Comparison of ENCODE assay signal across 8 cellular contexts in the genomic region with DNA sequence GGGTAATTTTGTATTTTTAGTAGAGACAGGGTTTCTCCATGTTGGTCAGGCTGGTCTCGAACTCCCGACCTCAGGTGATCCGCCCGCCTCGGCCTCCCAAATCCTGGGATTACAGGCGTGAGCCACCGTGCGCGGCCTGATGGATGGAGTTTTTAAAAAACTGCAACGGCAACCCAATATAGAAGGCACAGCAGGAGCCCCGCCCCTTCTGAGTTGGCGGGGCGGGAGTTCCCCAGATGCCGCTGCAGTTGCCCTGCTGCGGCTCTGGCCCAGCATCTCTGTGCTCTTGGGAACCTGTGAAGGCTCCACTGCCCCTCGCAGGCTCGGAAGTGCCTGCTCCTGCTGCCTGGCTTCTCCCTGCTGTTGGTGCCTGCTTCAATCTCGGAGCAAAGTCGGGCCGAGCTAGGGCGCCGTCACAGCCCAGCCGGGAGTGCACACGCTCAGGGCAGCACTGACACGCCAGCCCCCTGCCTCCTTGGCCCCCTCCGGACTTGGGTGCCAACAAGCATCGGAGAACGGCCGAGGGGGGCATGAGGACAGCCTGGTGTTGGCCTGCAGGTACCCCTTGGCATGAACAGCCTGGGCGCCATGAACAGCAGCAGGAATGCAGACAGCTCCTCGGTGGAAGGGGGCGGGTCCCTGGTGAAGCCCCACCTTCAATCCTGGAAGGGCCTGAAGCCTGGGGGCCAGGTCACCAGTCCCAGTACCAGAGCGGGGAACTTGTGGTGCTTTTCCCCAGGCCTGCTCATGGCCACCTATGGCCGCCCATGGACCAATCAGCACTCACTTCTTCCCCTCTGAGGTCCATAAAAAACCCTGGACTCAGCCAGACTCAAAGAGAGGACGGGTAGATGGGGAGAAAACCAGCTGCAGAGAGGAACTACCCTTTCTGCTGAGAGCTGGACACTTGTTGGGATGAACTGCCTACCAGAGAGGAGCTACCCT. TPM values are rescaled to one million over a fixed set of nuclear protein-coding genes. Genes with fewer than 3 reads are reported as not detected.
DNase-seq lines count a peak whose midpoint lies in the region; ATAC-seq and TF ChIP-seq lines count a peak whose summit lies in the region.

No MANE protein-coding gene starts in this region.

- ATAC-seq in HG02840 (IDR thresholded peaks at IDR 0.05; ENCODE audit: low FRiP score, unreplicated experiment) = no peak
- ATAC-seq in GM18519 (IDR thresholded peaks at IDR 0.05; ENCODE audit: low FRiP score, unreplicated experiment) = no peak

- H3K27me3 ChIP-seq in tibial nerve = no peaks in the 10 kb centered on the region

- peak overlapping the region in 3 of 4 donors; percentile 25 to 63 (median 28) for H3K27ac ChIP-seq in tibial nerve

- peaks cover 12% of the 10 kb centered on the region for H3K27me3 Mint-ChIP-seq in nephron progenitor cell (ENCODE audit: low read depth, poor library complexity)

- DNase-seq in EL (peak; percentile 71), MV-4-11 (lab: John Stamatoyannopoulos, UW) (peak; percentile 33), activated T-cell treated with anti-CD3 and anti-CD28 coated beads for 24 hours (ENCODE audit: low read depth) (peak; percentile 44), fibroblast of mammary gland (ENCODE audit: low read depth) (peak; percentile 61), nephron progenitor cell (peak; percentile 91), tibial nerve (ENCODE audit: low spot score in 2 of 2) (no peak)

- no peaks in the 10 kb centered on the region for H3K9me3 Mint-ChIP-seq in nephron progenitor cell

- H3K4me3 Mint-ChIP-seq in nephron progenitor cell = peak overlapping the region; percentile 88

- H3K4me1 ChIP-seq in tibial nerve = peaks cover 0 to 34% (median 16%) of the 10 kb centered on the region in 4 donors

- H3K4me3 ChIP-seq in fibroblast of mammary gland (ENCODE audit: control insufficient read depth, low read depth, low read length) (peak overlapping the region; percentile 39), tibial nerve (peak overlapping the region; percentile 24 to 52 (median 42))

- no peak for TF ChIP-seq EP300 in tibial nerve (IDR thresholded peaks at IDR 0.05)

- H3K27ac Mint-ChIP-seq in nephron progenitor cell = peak overlapping the region; percentile 83

- TF ChIP-seq CTCF in fibroblast of mammary gland (conservative IDR thresholded peaks at IDR 0.05; ENCODE audit: control insufficient read depth, insufficient read depth, low read depth, low read length) (no peak), nephron progenitor cell (IDR thresholded peaks at IDR 0.05) (no peak), tibial nerve (IDR thresholded peaks at IDR 0.05) (no peak)

- no peak for TF ChIP-seq POLR2A in tibial nerve (IDR thresholded peaks at IDR 0.05)

- H3K36me3 Mint-ChIP-seq in nephron progenitor cell (ENCODE audit: low read depth) = no peaks in the 10 kb centered on the region

- H3K36me3 ChIP-seq in tibial nerve = no peaks in the 10 kb centered on the region

- H3K9me3 ChIP-seq in tibial nerve = no peaks in the 10 kb centered on the region

- WGBS in tibial nerve, 2 donors = 13 to 16% methylated on average over 21 to 32 of the region's 35 CpGs

- peaks cover 45% of the 10 kb centered on the region for H3K4me1 Mint-ChIP-seq in nephron progenitor cell

RNA-seq across cellular contexts. Expression of gene NT5M, which starts 2.3 kb away (rescaled TPM):
- total RNA-seq in tibial nerve = 10 to 100 TPM in 1 of 4 donors, 1 to 10 TPM in 3; 4.8 to 11.2 (median 7.7) TPM

RNA-seq across cellular contexts. Expression of gene COPS3, which starts 19.9 kb away (rescaled TPM):
- total RNA-seq in tibial nerve = 10 to 100 TPM; 15.7 to 58.8 (median 47.6) TPM

Comparison
In these comparisons a context has a peak if more than half of its experiments do, and no peak if none do; other contexts are left out.
1. DNase-seq: peak in EL (single experiment), MV-4-11 (single experiment), activated T-cell treated with anti-CD3 and anti-CD28 coated beads for 24 hours (single experiment), fibroblast of mammary gland (single experiment) and nephron progenitor cell (single experiment); none in tibial nerve (0 of 2).